1 cellular context compared by ENCODE assay signal in the genomic region with DNA sequence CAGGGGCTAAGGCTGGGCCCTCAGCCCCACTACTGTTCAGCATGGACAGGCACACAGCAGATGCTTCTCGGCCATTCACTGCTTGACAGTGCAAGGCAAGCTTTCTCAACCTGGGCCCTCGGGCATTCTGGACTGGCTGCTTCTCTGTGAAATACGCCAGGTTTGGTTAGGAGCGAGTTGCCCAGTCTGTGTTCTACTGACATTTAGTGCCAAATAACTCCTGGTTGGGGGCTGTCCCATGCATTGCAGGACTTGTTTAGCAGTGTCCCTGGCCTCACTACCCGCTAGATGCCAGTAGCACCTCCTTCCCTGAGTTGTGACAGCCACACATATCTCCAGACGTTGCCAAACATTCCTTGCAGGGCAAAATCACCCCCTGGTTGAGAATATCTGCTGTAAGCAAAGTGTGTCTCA.
TF ChIP-seq lines count a peak whose summit lies in the region.

No MANE protein-coding gene starts in this region.

TF ChIP-seq in K562, 482 proteins besides CTCF, POLR2A, EP300 and RAD21 (continued from another document):
- TF ChIP-seq LCOR (CRISPR knock-in tag; IDR thresholded peaks at IDR 0.05) = no peak
- no peak for TF ChIP-seq PHF21A (IDR thresholded peaks at IDR 0.05; ENCODE audit: borderline replicate concordance, low read depth)
- TF ChIP-seq ETV5 (CRISPR knock-in tag; IDR thresholded peaks at IDR 0.05; ENCODE audit: low read depth) = 0 out of 2 replicates have a peak, but pooled peaks have one; percentile 34
- no peak for TF ChIP-seq ZFP30 (CRISPR knock-in tag; IDR thresholded peaks at IDR 0.05; ENCODE audit: borderline replicate concordance)
- no peak for TF ChIP-seq ZNF232 (CRISPR knock-in tag; IDR thresholded peaks at IDR 0.05)
- no peak for TF ChIP-seq ZNF785 (CRISPR knock-in tag; IDR thresholded peaks at IDR 0.05)
- TF ChIP-seq, protein P1, sequence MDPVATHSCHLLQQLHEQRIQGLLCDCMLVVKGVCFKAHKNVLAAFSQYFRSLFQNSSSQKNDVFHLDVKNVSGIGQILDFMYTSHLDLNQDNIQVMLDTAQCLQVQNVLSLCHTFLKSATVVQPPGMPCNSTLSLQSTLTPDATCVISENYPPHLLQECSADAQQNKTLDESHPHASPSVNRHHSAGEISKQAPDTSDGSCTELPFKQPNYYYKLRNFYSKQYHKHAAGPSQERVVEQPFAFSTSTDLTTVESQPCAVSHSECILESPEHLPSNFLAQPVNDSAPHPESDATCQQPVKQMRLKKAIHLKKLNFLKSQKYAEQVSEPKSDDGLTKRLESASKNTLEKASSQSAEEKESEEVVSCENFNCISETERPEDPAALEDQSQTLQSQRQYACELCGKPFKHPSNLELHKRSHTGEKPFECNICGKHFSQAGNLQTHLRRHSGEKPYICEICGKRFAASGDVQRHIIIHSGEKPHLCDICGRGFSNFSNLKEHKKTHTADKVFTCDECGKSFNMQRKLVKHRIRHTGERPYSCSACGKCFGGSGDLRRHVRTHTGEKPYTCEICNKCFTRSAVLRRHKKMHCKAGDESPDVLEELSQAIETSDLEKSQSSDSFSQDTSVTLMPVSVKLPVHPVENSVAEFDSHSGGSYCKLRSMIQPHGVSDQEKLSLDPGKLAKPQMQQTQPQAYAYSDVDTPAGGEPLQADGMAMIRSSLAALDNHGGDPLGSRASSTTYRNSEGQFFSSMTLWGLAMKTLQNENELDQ (CRISPR knock-in tag; IDR thresholded peaks at IDR 0.05; ENCODE audit: borderline replicate concordance) = peak; percentile 62; the same call in 1 of the 2 replicates
- no peak for TF ChIP-seq NFE2L1 (tag; IDR thresholded peaks at IDR 0.05; ENCODE audit: borderline replicate concordance, low read depth)
- TF ChIP-seq ZNF316 (IDR thresholded peaks at IDR 0.05) = no peak
- TF ChIP-seq ZNF41 (CRISPR knock-in tag; conservative IDR thresholded peaks at IDR 0.05) = no peak
- TF ChIP-seq TAF1 (IDR thresholded peaks at IDR 0.05; ENCODE audit: control insufficient read depth, extremely low read depth, insufficient read depth, low read length, severe bottlenecking) = no peak
